In the genomic region with DNA sequence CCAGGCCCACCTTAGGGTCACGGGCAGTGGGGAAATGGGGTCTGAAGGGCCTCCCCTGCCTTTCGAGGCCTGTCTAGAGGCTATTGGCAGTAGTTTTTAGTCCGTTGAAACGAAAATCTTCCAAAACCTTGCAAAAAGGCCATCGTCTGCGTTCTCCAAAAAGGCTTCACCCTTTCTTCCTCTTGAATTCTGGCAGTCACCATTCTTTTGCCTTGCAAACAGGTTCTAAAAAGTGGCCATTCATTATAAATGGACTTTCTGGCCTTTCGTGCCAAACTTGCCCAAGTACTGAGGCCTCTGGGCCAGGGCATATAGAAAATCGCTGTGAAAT, we compare ENCODE assay signal across 7 cellular contexts. TPM values are rescaled to one million over a fixed set of nuclear protein-coding genes. Genes with fewer than 3 reads are reported as not detected.
DNase-seq lines count a peak whose midpoint lies in the region; ATAC-seq and TF ChIP-seq lines count a peak whose summit lies in the region.

No MANE protein-coding gene starts in this region.

- TF ChIP-seq CTCF in GM23338 (conservative IDR thresholded peaks at IDR 0.05; ENCODE audit: low read depth in 2 of 2) (no peak), spleen (IDR thresholded peaks at IDR 0.05 in 8 of 11, conservative IDR thresholded peaks at IDR 0.05 in 3 of 11) (no peak)

- H3K4me1 ChIP-seq in GM23338 (ENCODE audit: insufficient read depth) (peaks cover 12% of the 10 kb centered on the region), spleen (peaks cover 6 to 25% (median 16%) of the 10 kb centered on the region in 6 donors)

- H3K9me3 Mint-ChIP-seq in GM23338 (no peaks in the 10 kb centered on the region), T-cell (no peaks in the 10 kb centered on the region)

- H3K9me2 ChIP-seq in GM23338 (ENCODE audit: insufficient read depth): no peaks in the 10 kb centered on the region

- H3K27me3 Mint-ChIP-seq in GM23338 (ENCODE audit: insufficient read depth, low read depth, poor library complexity) (peaks cover 1% of the 10 kb centered on the region), T-cell (no peaks in the 10 kb centered on the region)

- H3K27ac Mint-ChIP-seq in GM23338: no peak overlapping the region; the same call in 1 of the 2 replicates
- H3K27ac Mint-ChIP-seq in T-cell: peak overlapping the region in 1 of 2 donors; percentile 76

- H3K4me3 ChIP-seq in GM23338 (peak overlapping the region; percentile 38; the same call in 1 of the 2 replicates), iPS-18c (ENCODE audit: insufficient read depth, low read depth, low read length) (peak overlapping the region; percentile 34; the same call in 1 of the 2 replicates), spleen (peak overlapping the region in 5 of 8 donors; percentile 69 to 88 (median 77))

- H3F3A ChIP-seq in GM23338 (replicated peaks; ENCODE audit: low read depth): no peaks in the 10 kb centered on the region

- H3K27ac ChIP-seq in GM23338 (ENCODE audit: low read depth): peak overlapping the region; percentile 26; the same call in 1 of the 2 replicates
- peak overlapping the region in 7 of 8 donors; percentile 44 to 97 (median 94) for H3K27ac ChIP-seq in spleen

- no peaks in the 10 kb centered on the region; the same call in 1 of the 2 replicates for H4K20me1 ChIP-seq in GM23338 (replicated peaks; ENCODE audit: insufficient read depth)

- intact Hi-C loops in spleen (cut with DNase I; ENCODE audit: low total_unique reads) (no loop called here), head of caudate nucleus (cut with DNase I) (loop anchor here (5.0 kb wide), 1 partner anchor 72 kb away; a partner anchor contains a TSS)

- no peaks in the 10 kb centered on the region for H3K9me3 ChIP-seq in iPS-18c (ENCODE audit: control insufficient read depth, insufficient read depth, low read length)
- peaks cover 0 to 4% (median 0%) of the 10 kb centered on the region in 8 donors for H3K9me3 ChIP-seq in spleen

- ATAC-seq in GM23338 (peak; percentile 57), T-cell (replicated peaks in 1 of 4) (no peak), HG02840 (IDR thresholded peaks at IDR 0.05; ENCODE audit: low FRiP score, unreplicated experiment) (no peak), GM21786 (IDR thresholded peaks at IDR 0.05; ENCODE audit: unreplicated experiment) (no peak)

- no peak for TF ChIP-seq POLR2A in spleen (IDR thresholded peaks at IDR 0.05)

- H3K79me2 ChIP-seq in GM23338 (replicated peaks; ENCODE audit: insufficient read depth): no peaks in the 10 kb centered on the region

- WGBS in spleen, 5 donors: 23 to 31% (median 30%) methylated on average over 8 of the region's 8 CpGs

- H3K36me3 Mint-ChIP-seq in GM23338 (ENCODE audit: low read depth) (peaks cover 17% of the 10 kb centered on the region), T-cell (peaks cover 21% of the 10 kb centered on the region)

- H3K4me2 ChIP-seq in GM23338: peak overlapping the region; percentile 73

- POLR2A ChIA-PET in T-cell (lab: Charles Lee): no interaction called here

- peak overlapping the region; percentile 99 for H2AFZ ChIP-seq in GM23338

- peaks cover 3% of the 10 kb centered on the region; the same call in 2 of the 3 replicates for H3K4me1 Mint-ChIP-seq in GM23338
- H3K4me1 Mint-ChIP-seq in T-cell: peaks cover 24 to 36% (median 32%) of the 10 kb centered on the region in 3 donors

- CTCF ChIA-PET in T-cell (lab: Charles Lee): no interaction called here

- peak overlapping the region; percentile 60 for H3K4me3 Mint-ChIP-seq in GM23338
- peak overlapping the region in 2 of 3 donors; percentile 55 to 80 for H3K4me3 Mint-ChIP-seq in T-cell

- H3K36me3 ChIP-seq in GM23338 (ENCODE audit: insufficient read depth): peaks cover 11% of the 10 kb centered on the region
- peaks cover 0 to 28% (median 17%) of the 10 kb centered on the region in 6 donors for H3K36me3 ChIP-seq in spleen

- DNase-seq in GM23338 (ENCODE audit: low spot score) (no peak), T-cell (no peak), spleen (no peak), head of caudate nucleus (no peak)

- H3K27me3 ChIP-seq in GM23338 (ENCODE audit: insufficient read depth) (no peaks in the 10 kb centered on the region), spleen (replicated peaks in 1 of 7) (no peaks in the 10 kb centered on the region)

TF ChIP-seq in GM23338, 12 proteins besides CTCF, POLR2A, EP300 and RAD21 (continues in another document):
- TF ChIP-seq ZNF331 (CRISPR knock-in tag; IDR thresholded peaks at IDR 0.05; ENCODE audit: low read depth) (no peak), STAT1 (IDR thresholded peaks at IDR 0.05; ENCODE audit: unreplicated experiment) (no peak), ZNF114 (CRISPR knock-in tag; IDR thresholded peaks at IDR 0.05) (no peak), EZH2phosphoT487 (IDR thresholded peaks at IDR 0.05; ENCODE audit: unreplicated experiment) (no peak), CREB1 (CRISPR knock-in tag; IDR thresholded peaks at IDR 0.05; ENCODE audit: low read depth) (no peak), EZH2 (IDR thresholded peaks at IDR 0.05; ENCODE audit: low read depth, unreplicated experiment) (no peak), NANOG (IDR thresholded peaks at IDR 0.05; ENCODE audit: borderline replicate concordance) (no peak)
- TF ChIP-seq, protein P1, sequence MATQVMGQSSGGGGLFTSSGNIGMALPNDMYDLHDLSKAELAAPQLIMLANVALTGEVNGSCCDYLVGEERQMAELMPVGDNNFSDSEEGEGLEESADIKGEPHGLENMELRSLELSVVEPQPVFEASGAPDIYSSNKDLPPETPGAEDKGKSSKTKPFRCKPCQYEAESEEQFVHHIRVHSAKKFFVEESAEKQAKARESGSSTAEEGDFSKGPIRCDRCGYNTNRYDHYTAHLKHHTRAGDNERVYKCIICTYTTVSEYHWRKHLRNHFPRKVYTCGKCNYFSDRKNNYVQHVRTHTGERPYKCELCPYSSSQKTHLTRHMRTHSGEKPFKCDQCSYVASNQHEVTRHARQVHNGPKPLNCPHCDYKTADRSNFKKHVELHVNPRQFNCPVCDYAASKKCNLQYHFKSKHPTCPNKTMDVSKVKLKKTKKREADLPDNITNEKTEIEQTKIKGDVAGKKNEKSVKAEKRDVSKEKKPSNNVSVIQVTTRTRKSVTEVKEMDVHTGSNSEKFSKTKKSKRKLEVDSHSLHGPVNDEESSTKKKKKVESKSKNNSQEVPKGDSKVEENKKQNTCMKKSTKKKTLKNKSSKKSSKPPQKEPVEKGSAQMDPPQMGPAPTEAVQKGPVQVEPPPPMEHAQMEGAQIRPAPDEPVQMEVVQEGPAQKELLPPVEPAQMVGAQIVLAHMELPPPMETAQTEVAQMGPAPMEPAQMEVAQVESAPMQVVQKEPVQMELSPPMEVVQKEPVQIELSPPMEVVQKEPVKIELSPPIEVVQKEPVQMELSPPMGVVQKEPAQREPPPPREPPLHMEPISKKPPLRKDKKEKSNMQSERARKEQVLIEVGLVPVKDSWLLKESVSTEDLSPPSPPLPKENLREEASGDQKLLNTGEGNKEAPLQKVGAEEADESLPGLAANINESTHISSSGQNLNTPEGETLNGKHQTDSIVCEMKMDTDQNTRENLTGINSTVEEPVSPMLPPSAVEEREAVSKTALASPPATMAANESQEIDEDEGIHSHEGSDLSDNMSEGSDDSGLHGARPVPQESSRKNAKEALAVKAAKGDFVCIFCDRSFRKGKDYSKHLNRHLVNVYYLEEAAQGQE (IDR thresholded peaks at IDR 0.05; ENCODE audit: unreplicated experiment): no peak
- TF ChIP-seq, protein P2, sequence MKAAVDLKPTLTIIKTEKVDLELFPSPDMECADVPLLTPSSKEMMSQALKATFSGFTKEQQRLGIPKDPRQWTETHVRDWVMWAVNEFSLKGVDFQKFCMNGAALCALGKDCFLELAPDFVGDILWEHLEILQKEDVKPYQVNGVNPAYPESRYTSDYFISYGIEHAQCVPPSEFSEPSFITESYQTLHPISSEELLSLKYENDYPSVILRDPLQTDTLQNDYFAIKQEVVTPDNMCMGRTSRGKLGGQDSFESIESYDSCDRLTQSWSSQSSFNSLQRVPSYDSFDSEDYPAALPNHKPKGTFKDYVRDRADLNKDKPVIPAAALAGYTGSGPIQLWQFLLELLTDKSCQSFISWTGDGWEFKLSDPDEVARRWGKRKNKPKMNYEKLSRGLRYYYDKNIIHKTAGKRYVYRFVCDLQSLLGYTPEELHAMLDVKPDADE (IDR thresholded peaks at IDR 0.05): no peak

RNA-seq across cellular contexts. Expression of a gene that starts 0.4 kb away (rescaled TPM):
- 15.4 and 16.5 TPM in 2 replicates for total RNA-seq in GM23338 (2014; rRNA removed; shearing (Covaris generic))
- polyA plus RNA-seq in GM23338 (2016; fragmentation: Nextera tagmentation; extraction: Ambion mirVana) (12.7 and 13.0 TPM in 2 replicates), spleen (1 to 10 TPM; 5.0 to 6.4 (median 5.2) TPM)
- total RNA-seq in T-cell (10 to 100 TPM; 20.1 to 26.8 (median 25.5) TPM), spleen (10 to 100 TPM in 6 of 7 donors, 1 to 10 TPM in 1; 8.4 to 31.0 (median 16.8) TPM)
